13 cellular contexts compared by ENCODE assay signal in the genomic region with DNA sequence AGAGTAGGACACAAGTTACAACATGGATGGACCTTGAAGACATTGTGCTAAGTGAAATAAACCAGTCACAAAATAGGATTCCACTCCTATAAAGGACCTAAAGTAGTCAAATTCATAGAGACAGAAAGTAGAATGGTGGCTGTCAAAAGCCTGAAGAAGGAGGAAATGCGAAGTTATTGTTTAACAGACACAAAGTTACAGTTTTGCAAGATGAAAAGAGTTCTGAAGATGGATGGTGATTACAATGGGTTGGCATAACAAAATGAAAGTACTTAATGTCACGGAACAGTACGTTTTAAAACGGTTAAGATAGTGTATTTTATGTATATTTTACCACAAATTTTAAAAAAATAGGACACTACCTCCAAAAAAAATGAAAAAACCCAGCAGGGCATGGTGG. TPM values are rescaled to one million over a fixed set of nuclear protein-coding genes. Genes with fewer than 3 reads are reported as not detected.
DNase-seq lines count a peak whose midpoint lies in the region; ATAC-seq lines count a peak whose summit lies in the region.
"Had no signal": no experiment of that assay in that cellular context is flagged by ENCODE, and none has a peak within 500 bp of the region (broad histone marks: within the 10 kb centered on the region; RNA-seq: fewer than 3 reads in every experiment).

No MANE protein-coding gene starts in this region.

- POLR2A ChIA-PET in activated CD4-positive, alpha-beta memory T cell treated with anti-CD3 and anti-CD28 coated beads for 36 hours (lab: Charles Lee): interaction anchor here (2.7 kb wide), 1 partner anchor 18 kb away, joined by 10 read pairs; no protein-coding TSS in a partner anchor

- no peaks in the 10 kb centered on the region for H3K9me3 Mint-ChIP-seq in activated T-cell treated with anti-CD3 and anti-CD28 coated beads, Interleukin-2, amount 50 U/mL, for 24 hours
- H3K9me3 Mint-ChIP-seq in activated CD4-positive, alpha-beta memory T cell treated with anti-CD3 and anti-CD28 coated beads for 36 hours: no peaks in the 10 kb centered on the region

- intact Hi-C loops in activated CD4-positive, alpha-beta memory T cell treated with anti-CD3 and anti-CD28 coated beads for 36 hours (cut with micrococcal nuclease): no loop called here

- no peak for DNase-seq in activated T-cell treated with anti-CD3 and anti-CD28 coated beads, Interleukin-2, amount 50 U/mL, for 24 hours
- DNase-seq in activated T-cell treated with anti-CD3 and anti-CD28 coated beads, Interleukin-2, amount 50 U/mL, for 1 hour: no peak
- DNase-seq in activated CD4-positive, alpha-beta memory T cell treated with anti-CD3 and anti-CD28 coated beads for 36 hours: no peak
- DNase-seq in renal cortical epithelial cell (ENCODE audit: low read depth) (peak; percentile 32), OCI-M2 (lab: John Stamatoyannopoulos, UW; ENCODE audit: unreplicated experiment) (no peak), iPS-NIHi11 (ENCODE audit: low spot score) (no peak), SW480 (ENCODE audit: low spot score) (no peak)
- DNase-seq: foreskin keratinocyte, HCEC 1CT, RPMI8226, sigmoid colon, WERI-Rb-1 had no signal

- H3K27me3 Mint-ChIP-seq in activated T-cell treated with anti-CD3 and anti-CD28 coated beads, Interleukin-2, amount 50 U/mL, for 24 hours: no peaks in the 10 kb centered on the region
- H3K27me3 Mint-ChIP-seq in activated CD4-positive, alpha-beta memory T cell treated with anti-CD3 and anti-CD28 coated beads for 36 hours: no peaks in the 10 kb centered on the region

- ATAC-seq in HG02642 (IDR thresholded peaks at IDR 0.05; ENCODE audit: poor library complexity, unreplicated experiment): peak; percentile 40
- ATAC-seq: foreskin keratinocyte had no signal

- CTCF ChIA-PET in activated CD4-positive, alpha-beta memory T cell treated with anti-CD3 and anti-CD28 coated beads for 36 hours (lab: Charles Lee): no interaction called here

- peak overlapping the region; percentile 46 for H3K4me3 Mint-ChIP-seq in activated T-cell treated with anti-CD3 and anti-CD28 coated beads, Interleukin-2, amount 50 U/mL, for 24 hours
- peak overlapping the region; percentile 56 for H3K4me3 Mint-ChIP-seq in activated CD4-positive, alpha-beta memory T cell treated with anti-CD3 and anti-CD28 coated beads for 36 hours

- H3K4me1 Mint-ChIP-seq in activated T-cell treated with anti-CD3 and anti-CD28 coated beads, Interleukin-2, amount 50 U/mL, for 24 hours (ENCODE audit: low read depth): peaks cover 88% of the 10 kb centered on the region
- H3K4me1 Mint-ChIP-seq in activated CD4-positive, alpha-beta memory T cell treated with anti-CD3 and anti-CD28 coated beads for 36 hours (ENCODE audit: low read depth): peaks cover 82% of the 10 kb centered on the region

- H3K36me3 Mint-ChIP-seq in activated T-cell treated with anti-CD3 and anti-CD28 coated beads, Interleukin-2, amount 50 U/mL, for 24 hours (ENCODE audit: low read depth): peaks cover 78% of the 10 kb centered on the region
- peaks cover 16% of the 10 kb centered on the region for H3K36me3 Mint-ChIP-seq in activated CD4-positive, alpha-beta memory T cell treated with anti-CD3 and anti-CD28 coated beads for 36 hours

- peak overlapping the region; percentile 75 for H3K27ac Mint-ChIP-seq in activated T-cell treated with anti-CD3 and anti-CD28 coated beads, Interleukin-2, amount 50 U/mL, for 24 hours
- H3K27ac Mint-ChIP-seq in activated CD4-positive, alpha-beta memory T cell treated with anti-CD3 and anti-CD28 coated beads for 36 hours: peak overlapping the region; percentile 65

RNA-seq across cellular contexts. Expression of a gene that starts 34.8 kb away (rescaled TPM):
- total RNA-seq in activated CD4-positive, alpha-beta memory T cell treated with anti-CD3 and anti-CD28 coated beads for 36 hours: 10 to 100 TPM; 34.2 to 34.5 TPM
- total RNA-seq in renal cortical epithelial cell: 5.2 and 28.7 TPM in 2 replicates
